In the genomic region with DNA sequence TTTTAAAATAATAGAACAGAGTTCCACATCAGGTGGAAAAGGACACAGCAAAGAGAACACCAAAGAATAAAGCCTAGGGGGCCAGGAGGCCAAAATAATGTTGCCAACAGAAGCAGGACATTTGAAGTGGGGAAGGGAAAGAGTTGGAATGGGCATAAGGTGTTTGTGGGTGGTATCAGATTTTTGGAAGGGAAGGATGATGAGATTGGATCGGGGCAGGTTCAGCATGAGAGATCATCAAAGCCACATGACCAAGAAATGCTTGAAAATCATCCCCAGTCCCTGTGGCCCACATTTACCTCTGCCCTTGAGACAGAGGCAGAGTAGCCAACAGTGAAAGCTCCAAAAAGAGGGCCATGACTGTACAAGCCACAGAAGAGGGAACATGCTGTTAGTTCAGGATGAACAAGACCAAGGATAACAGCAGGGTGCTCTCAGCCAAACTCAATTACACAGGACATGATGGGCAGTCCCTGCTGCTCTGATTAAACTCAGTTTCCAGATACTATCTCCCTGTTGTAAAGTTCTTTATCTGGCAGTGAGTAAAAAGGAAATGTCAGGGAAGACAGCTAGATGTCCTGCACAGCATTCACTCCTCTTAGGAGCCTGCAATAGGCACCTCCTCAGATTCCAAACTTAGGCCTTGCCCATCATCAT, we compare ENCODE assay signal across 14 cellular contexts. TPM values are rescaled to one million over a fixed set of nuclear protein-coding genes. Genes with fewer than 3 reads are reported as not detected.
DNase-seq lines count a peak whose midpoint lies in the region; ATAC-seq and TF ChIP-seq lines count a peak whose summit lies in the region.
"Had no signal": no experiment of that assay in that cellular context is flagged by ENCODE, and none has a peak within 500 bp of the region (broad histone marks: within the 10 kb centered on the region; RNA-seq: fewer than 3 reads in every experiment).

No MANE protein-coding gene starts in this region.

- peaks cover 0 to 4% of the 10 kb centered on the region in 2 donors for H3K9me3 Mint-ChIP-seq in activated naive CD4-positive, alpha-beta T cell treated with anti-CD3 and anti-CD28 coated beads, Interleukin-2, amount 50 U/mL, for 72 hours
- H3K9me3 Mint-ChIP-seq in activated B cell treated with CpG ODN at 0.5 μM for 24 hours, result no peaks in the 10 kb centered on the region
- peaks cover 4% of the 10 kb centered on the region for H3K9me3 Mint-ChIP-seq in endothelial cell (ENCODE audit: unreplicated experiment)

- H3K36me3 ChIP-seq in aorta (ENCODE audit: control insufficient read depth in 1 of 2, insufficient read depth in 2 of 2, low read length in 1 of 2), result no peaks in the 10 kb centered on the region
- H3K36me3 ChIP-seq: uterus had no signal

- H3K36me3 Mint-ChIP-seq in activated naive CD4-positive, alpha-beta T cell treated with anti-CD3 and anti-CD28 coated beads, Interleukin-2, amount 50 U/mL, for 72 hours, result peaks cover 21 to 51% of the 10 kb centered on the region in 2 donors
- no peaks in the 10 kb centered on the region for H3K36me3 Mint-ChIP-seq in activated B cell treated with CpG ODN at 0.5 μM for 24 hours (ENCODE audit: low read depth)
- peaks cover 9% of the 10 kb centered on the region for H3K36me3 Mint-ChIP-seq in endothelial cell (ENCODE audit: low read depth, unreplicated experiment)

- no peaks in the 10 kb centered on the region for H3K27me3 Mint-ChIP-seq in activated B cell treated with CpG ODN at 0.5 μM for 24 hours
- peaks cover 2% of the 10 kb centered on the region for H3K27me3 Mint-ChIP-seq in endothelial cell (ENCODE audit: unreplicated experiment)

- no peaks in the 10 kb centered on the region for H3K9me3 ChIP-seq in aorta (ENCODE audit: control insufficient read depth, low read length)
- H3K9me3 ChIP-seq: uterus had no signal

- DNase-seq in activated naive CD4-positive, alpha-beta T cell treated with anti-CD3 and anti-CD28 coated beads, Interleukin-2, amount 50 U/mL, for 72 hours (ENCODE audit: low spot score in 2 of 2), result no peak
- DNase-seq in activated naive CD4-positive, alpha-beta T cell treated with Interleukin-2 at 50 U/mL for 16 hours, result no peak
- no peak for DNase-seq in activated B cell treated with CpG ODN at 0.5 μM for 24 hours
- DNase-seq in endothelial cell (ENCODE audit: low spot score), result no peak
- DNase-seq in aorta, result no peak
- DNase-seq in retina, result no peak
- DNase-seq in DMS79 treated with DMSO at 0.1 percent for 48 hours (lab: John Stamatoyannopoulos, UW), result no peak
- DNase-seq: effector CD8-positive, alpha-beta T cell; NCI-H187; posterior cingulate gyrus; stimulated activated CD4-positive, alpha-beta T cell treated with anti-CD3 and anti-CD28 coated beads, Interleukin-2, amount 100 ng/mL, for 48 hours; substantia nigra; uterus had no signal

- H3K4me3 Mint-ChIP-seq in activated B cell treated with CpG ODN at 0.5 μM for 24 hours, result no peak overlapping the region
- peak overlapping the region; percentile 38 for H3K4me3 Mint-ChIP-seq in endothelial cell (ENCODE audit: unreplicated experiment)

- WGBS in aorta, 2 donors, result 100% methylated on average over 1 of the region's 1 CpG

- peak in 1 of 2 donors; percentile 36 for ATAC-seq in activated naive CD4-positive, alpha-beta T cell treated with anti-CD3 and anti-CD28 coated beads, Interleukin-2, amount 50 U/mL, for 72 hours
- no peak for ATAC-seq in activated B cell treated with CpG ODN at 0.5 μM for 24 hours (ENCODE audit: low read depth)
- ATAC-seq in aorta (ENCODE audit: low FRiP score), result peak; percentile 36
- ATAC-seq in HG03139 (IDR thresholded peaks at IDR 0.05; ENCODE audit: unreplicated experiment), result no peak

- H3K4me1 Mint-ChIP-seq in activated B cell treated with CpG ODN at 0.5 μM for 24 hours (peaks cover 56% of the 10 kb centered on the region), endothelial cell (ENCODE audit: unreplicated experiment) (peaks cover 5% of the 10 kb centered on the region)

- H3K27ac Mint-ChIP-seq in activated naive CD4-positive, alpha-beta T cell treated with anti-CD3 and anti-CD28 coated beads, Interleukin-2, amount 50 U/mL, for 72 hours, result peak overlapping the region; percentile 45 to 89
- peak overlapping the region; percentile 47 for H3K27ac Mint-ChIP-seq in activated B cell treated with CpG ODN at 0.5 μM for 24 hours
- H3K27ac Mint-ChIP-seq in endothelial cell (ENCODE audit: unreplicated experiment), result no peak overlapping the region

- H3K27me3 ChIP-seq in aorta (ENCODE audit: control insufficient read depth in 1 of 2, insufficient read depth in 2 of 2, low read length in 1 of 2), result no peaks in the 10 kb centered on the region
- H3K27me3 ChIP-seq: uterus had no signal

- CTCF ChIA-PET in activated B cell treated with CpG ODN at 0.5 μM for 24 hours (lab: Charles Lee), result interaction anchor here (0.8 kb wide), 1 partner anchor 14 kb away, joined by 3 read pairs; no protein-coding TSS in a partner anchor

- POLR2A ChIA-PET in activated B cell treated with CpG ODN at 0.5 μM for 24 hours (lab: Charles Lee), result interaction anchor here (0.6 kb wide), 1 partner anchor 13 kb away, joined by 4 read pairs; no protein-coding TSS in a partner anchor

- no peak overlapping the region for H3K27ac ChIP-seq in aorta (ENCODE audit: low read depth in 1 of 2, low read length in 2 of 2)
- H3K27ac ChIP-seq: uterus had no signal

- no peaks in the 10 kb centered on the region for H3K4me1 ChIP-seq in aorta (ENCODE audit: control insufficient read depth in 1 of 2, insufficient read depth in 2 of 2, low read length in 2 of 2)
- H3K4me1 ChIP-seq: uterus had no signal

- no peak overlapping the region for H3K4me3 ChIP-seq in aorta (ENCODE audit: low read length in 2 of 2)
- H3K4me3 ChIP-seq: uterus had no signal

- TF ChIP-seq CTCF in activated B cell treated with CpG ODN at 0.5 μM for 24 hours (IDR thresholded peaks at IDR 0.05) (no peak), endothelial cell (IDR thresholded peaks at IDR 0.05; ENCODE audit: unreplicated experiment) (no peak)

- intact Hi-C loops in activated B cell treated with CpG ODN at 0.5 μM for 24 hours (cut with micrococcal nuclease), result loop anchor here (5.0 kb wide), 1 partner anchor 35 kb away; no protein-coding TSS in a partner anchor
- intact Hi-C loops in aorta (cut with DNase I), result no loop called here

RNA-seq across cellular contexts. Expression of gene RAB27A, which starts 32.5 kb away (rescaled TPM):
- 100 to 1,000 TPM in 1 of 2 donors, 10 to 100 TPM in 1; 99.3 to 111 TPM for total RNA-seq in activated naive CD4-positive, alpha-beta T cell treated with anti-CD3 and anti-CD28 coated beads, Interleukin-2, amount 50 U/mL, for 72 hours
- total RNA-seq in activated B cell treated with CpG ODN at 0.5 μM for 24 hours (26.7 and 28.6 TPM in 2 replicates), endothelial cell (ENCODE audit: unreplicated experiment) (19.4 TPM), aorta (10 to 100 TPM; 54.3 to 67.5 TPM)
- 10 to 100 TPM; 20.5 to 34.7 TPM for polyA plus RNA-seq in aorta
